ENCODE assay signal across 1 cellular context in the genomic region with DNA sequence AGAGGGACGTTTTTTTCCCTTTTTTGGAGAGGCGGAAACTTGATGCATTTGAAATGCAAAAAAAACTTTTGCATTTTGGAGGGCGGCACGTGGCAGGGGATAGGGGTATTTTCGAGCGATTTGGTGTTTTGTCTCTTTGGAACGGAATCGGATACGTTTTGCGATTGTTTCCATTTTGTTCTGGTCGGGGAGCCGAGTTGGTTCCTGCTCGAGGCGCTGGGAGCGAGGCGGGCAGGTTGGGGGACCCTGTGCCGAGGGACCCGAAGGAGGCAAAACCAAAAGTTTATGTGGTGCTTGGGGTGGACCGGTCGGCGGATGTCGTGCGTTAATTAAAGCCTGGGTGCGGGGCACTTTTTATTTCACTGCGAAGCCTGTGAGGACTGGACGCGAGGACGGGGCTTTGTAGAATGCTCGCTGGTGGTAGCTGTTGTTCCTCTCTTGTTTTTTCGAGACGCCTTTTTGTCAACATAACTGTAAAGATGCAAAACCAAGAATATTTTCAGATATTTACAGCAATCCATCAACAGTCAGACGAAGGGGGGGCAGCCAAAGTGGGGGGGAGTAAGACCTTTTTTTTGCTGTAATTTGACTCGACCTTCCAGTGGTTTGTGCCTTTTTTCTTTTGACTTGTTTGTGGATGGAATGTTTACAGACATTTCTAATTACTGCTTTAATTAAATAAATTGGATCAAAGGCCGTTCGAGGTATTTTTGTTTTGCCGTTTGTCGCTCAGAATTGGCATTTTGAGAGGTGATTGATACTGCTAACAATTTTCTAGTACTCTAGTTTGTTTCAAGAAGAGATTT.
TF ChIP-seq lines count a peak whose summit lies in the region.

No MANE protein-coding gene starts in this region.

TF ChIP-seq in HEK293, 187 proteins besides CTCF, POLR2A, EP300 and RAD21 (continued from another document):
- TF ChIP-seq ZNF501 (tag by site-specific recombination; IDR thresholded peaks at IDR 0.05) (no peak), ZNF561 (tag by site-specific recombination; IDR thresholded peaks at IDR 0.05; ENCODE audit: borderline replicate concordance) (no peak; the same call in 1 of the 2 replicates), ZNF184 (tag by site-specific recombination; IDR thresholded peaks at IDR 0.05) (no peak), ZNF2 (tag by site-specific recombination; IDR thresholded peaks at IDR 0.05) (peak; percentile 59; the same call in 1 of the 2 replicates), ZXDB (tag by site-specific recombination; IDR thresholded peaks at IDR 0.05) (no peak; the same call in 1 of the 2 replicates), ZNF629 (tag by site-specific recombination; IDR thresholded peaks at IDR 0.05) (no peak; the same call in 1 of the 2 replicates), ZNF169 (tag by site-specific recombination; IDR thresholded peaks at IDR 0.05) (no peak), ZBTB1 (tag by site-specific recombination; IDR thresholded peaks at IDR 0.05) (0 out of 2 replicates have a peak, but pooled peaks have one; percentile 50), ZNF585B (tag by site-specific recombination; IDR thresholded peaks at IDR 0.05) (no peak), ZNF221 (tag by site-specific recombination; IDR thresholded peaks at IDR 0.05; ENCODE audit: borderline replicate concordance) (no peak), ZNF391 (tag by site-specific recombination; IDR thresholded peaks at IDR 0.05; ENCODE audit: borderline replicate concordance, low read depth) (no peak; the same call in 1 of the 2 replicates), ZNF843 (tag by site-specific recombination; IDR thresholded peaks at IDR 0.05) (no peak), ZFHX2 (tag by site-specific recombination; conservative IDR thresholded peaks at IDR 0.05) (no peak), ZNF600 (tag by site-specific recombination; IDR thresholded peaks at IDR 0.05) (peak; percentile 91), ZNF133 (tag by site-specific recombination; IDR thresholded peaks at IDR 0.05) (no peak), OVOL3 (tag by site-specific recombination; IDR thresholded peaks at IDR 0.05) (no peak), HOXC10 (CRISPR knock-in tag; IDR thresholded peaks at IDR 0.05) (no peak), ZNF707 (tag by site-specific recombination; IDR thresholded peaks at IDR 0.05) (no peak), ZNF654 (tag by site-specific recombination; IDR thresholded peaks at IDR 0.05; ENCODE audit: low read depth) (no peak), MZF1 (tag by site-specific recombination; IDR thresholded peaks at IDR 0.05; ENCODE audit: borderline replicate concordance) (no peak), ZNF571 (tag by site-specific recombination; IDR thresholded peaks at IDR 0.05) (no peak), MYNN (tag by site-specific recombination; IDR thresholded peaks at IDR 0.05; ENCODE audit: borderline replicate concordance) (no peak)
- TF ChIP-seq, protein P1, sequence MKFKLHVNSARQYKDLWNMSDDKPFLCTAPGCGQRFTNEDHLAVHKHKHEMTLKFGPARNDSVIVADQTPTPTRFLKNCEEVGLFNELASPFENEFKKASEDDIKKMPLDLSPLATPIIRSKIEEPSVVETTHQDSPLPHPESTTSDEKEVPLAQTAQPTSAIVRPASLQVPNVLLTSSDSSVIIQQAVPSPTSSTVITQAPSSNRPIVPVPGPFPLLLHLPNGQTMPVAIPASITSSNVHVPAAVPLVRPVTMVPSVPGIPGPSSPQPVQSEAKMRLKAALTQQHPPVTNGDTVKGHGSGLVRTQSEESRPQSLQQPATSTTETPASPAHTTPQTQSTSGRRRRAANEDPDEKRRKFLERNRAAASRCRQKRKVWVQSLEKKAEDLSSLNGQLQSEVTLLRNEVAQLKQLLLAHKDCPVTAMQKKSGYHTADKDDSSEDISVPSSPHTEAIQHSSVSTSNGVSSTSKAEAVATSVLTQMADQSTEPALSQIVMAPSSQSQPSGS (tag by site-specific recombination; IDR thresholded peaks at IDR 0.05; ENCODE audit: low read depth) = no peak
- TF ChIP-seq, protein P2, sequence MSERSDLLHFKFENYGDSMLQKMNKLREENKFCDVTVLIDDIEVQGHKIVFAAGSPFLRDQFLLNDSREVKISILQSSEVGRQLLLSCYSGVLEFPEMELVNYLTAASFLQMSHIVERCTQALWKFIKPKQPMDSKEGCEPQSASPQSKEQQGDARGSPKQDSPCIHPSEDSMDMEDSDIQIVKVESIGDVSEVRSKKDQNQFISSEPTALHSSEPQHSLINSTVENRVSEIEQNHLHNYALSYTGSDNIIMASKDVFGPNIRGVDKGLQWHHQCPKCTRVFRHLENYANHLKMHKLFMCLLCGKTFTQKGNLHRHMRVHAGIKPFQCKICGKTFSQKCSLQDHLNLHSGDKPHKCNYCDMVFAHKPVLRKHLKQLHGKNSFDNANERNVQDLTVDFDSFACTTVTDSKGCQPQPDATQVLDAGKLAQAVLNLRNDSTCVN (tag by site-specific recombination; optimal IDR thresholded peaks at IDR 0.05) = no peak
- TF ChIP-seq, protein P3, sequence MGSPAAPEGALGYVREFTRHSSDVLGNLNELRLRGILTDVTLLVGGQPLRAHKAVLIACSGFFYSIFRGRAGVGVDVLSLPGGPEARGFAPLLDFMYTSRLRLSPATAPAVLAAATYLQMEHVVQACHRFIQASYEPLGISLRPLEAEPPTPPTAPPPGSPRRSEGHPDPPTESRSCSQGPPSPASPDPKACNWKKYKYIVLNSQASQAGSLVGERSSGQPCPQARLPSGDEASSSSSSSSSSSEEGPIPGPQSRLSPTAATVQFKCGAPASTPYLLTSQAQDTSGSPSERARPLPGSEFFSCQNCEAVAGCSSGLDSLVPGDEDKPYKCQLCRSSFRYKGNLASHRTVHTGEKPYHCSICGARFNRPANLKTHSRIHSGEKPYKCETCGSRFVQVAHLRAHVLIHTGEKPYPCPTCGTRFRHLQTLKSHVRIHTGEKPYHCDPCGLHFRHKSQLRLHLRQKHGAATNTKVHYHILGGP (tag by site-specific recombination; IDR thresholded peaks at IDR 0.05) = no peak
- TF ChIP-seq, protein P4, sequence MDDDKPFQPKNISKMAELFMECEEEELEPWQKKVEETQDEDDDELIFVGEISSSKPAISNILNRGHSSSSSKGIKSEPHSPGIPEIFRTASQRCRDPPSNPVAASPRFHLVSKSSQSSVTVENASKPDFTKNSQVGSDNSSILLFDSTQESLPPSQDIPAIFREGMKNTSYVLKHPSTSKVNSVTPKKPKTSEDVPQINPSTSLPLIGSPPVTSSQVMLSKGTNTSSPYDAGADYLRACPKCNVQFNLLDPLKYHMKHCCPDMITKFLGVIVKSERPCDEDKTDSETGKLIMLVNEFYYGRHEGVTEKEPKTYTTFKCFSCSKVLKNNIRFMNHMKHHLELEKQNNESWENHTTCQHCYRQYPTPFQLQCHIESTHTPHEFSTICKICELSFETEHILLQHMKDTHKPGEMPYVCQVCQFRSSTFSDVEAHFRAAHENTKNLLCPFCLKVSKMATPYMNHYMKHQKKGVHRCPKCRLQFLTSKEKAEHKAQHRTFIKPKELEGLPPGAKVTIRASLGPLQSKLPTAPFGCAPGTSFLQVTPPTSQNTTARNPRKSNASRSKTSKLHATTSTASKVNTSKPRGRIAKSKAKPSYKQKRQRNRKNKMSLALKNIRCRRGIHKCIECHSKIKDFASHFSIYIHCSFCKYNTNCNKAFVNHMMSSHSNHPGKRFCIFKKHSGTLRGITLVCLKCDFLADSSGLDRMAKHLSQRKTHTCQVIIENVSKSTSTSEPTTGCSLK (tag by site-specific recombination; IDR thresholded peaks at IDR 0.05) = no peak
- TF ChIP-seq, protein P5, sequence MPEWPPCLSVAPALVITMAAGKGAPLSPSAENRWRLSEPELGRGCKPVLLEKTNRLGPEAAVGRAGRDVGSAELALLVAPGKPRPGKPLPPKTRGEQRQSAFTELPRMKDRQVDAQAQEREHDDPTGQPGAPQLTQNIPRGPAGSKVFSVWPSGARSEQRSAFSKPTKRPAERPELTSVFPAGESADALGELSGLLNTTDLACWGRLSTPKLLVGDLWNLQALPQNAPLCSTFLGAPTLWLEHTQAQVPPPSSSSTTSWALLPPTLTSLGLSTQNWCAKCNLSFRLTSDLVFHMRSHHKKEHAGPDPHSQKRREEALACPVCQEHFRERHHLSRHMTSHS (tag by site-specific recombination; IDR thresholded peaks at IDR 0.05) = no peak
- TF ChIP-seq, protein P6, sequence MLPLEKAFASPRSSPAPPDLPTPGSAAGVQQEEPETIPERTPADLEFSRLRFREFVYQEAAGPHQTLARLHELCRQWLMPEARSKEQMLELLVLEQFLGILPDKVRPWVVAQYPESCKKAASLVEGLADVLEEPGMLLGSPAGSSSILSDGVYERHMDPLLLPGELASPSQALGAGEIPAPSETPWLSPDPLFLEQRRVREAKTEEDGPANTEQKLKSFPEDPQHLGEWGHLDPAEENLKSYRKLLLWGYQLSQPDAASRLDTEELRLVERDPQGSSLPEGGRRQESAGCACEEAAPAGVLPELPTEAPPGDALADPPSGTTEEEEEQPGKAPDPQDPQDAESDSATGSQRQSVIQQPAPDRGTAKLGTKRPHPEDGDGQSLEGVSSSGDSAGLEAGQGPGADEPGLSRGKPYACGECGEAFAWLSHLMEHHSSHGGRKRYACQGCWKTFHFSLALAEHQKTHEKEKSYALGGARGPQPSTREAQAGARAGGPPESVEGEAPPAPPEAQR (tag by site-specific recombination; IDR thresholded peaks at IDR 0.05) = no peak
- TF ChIP-seq, protein P7, sequence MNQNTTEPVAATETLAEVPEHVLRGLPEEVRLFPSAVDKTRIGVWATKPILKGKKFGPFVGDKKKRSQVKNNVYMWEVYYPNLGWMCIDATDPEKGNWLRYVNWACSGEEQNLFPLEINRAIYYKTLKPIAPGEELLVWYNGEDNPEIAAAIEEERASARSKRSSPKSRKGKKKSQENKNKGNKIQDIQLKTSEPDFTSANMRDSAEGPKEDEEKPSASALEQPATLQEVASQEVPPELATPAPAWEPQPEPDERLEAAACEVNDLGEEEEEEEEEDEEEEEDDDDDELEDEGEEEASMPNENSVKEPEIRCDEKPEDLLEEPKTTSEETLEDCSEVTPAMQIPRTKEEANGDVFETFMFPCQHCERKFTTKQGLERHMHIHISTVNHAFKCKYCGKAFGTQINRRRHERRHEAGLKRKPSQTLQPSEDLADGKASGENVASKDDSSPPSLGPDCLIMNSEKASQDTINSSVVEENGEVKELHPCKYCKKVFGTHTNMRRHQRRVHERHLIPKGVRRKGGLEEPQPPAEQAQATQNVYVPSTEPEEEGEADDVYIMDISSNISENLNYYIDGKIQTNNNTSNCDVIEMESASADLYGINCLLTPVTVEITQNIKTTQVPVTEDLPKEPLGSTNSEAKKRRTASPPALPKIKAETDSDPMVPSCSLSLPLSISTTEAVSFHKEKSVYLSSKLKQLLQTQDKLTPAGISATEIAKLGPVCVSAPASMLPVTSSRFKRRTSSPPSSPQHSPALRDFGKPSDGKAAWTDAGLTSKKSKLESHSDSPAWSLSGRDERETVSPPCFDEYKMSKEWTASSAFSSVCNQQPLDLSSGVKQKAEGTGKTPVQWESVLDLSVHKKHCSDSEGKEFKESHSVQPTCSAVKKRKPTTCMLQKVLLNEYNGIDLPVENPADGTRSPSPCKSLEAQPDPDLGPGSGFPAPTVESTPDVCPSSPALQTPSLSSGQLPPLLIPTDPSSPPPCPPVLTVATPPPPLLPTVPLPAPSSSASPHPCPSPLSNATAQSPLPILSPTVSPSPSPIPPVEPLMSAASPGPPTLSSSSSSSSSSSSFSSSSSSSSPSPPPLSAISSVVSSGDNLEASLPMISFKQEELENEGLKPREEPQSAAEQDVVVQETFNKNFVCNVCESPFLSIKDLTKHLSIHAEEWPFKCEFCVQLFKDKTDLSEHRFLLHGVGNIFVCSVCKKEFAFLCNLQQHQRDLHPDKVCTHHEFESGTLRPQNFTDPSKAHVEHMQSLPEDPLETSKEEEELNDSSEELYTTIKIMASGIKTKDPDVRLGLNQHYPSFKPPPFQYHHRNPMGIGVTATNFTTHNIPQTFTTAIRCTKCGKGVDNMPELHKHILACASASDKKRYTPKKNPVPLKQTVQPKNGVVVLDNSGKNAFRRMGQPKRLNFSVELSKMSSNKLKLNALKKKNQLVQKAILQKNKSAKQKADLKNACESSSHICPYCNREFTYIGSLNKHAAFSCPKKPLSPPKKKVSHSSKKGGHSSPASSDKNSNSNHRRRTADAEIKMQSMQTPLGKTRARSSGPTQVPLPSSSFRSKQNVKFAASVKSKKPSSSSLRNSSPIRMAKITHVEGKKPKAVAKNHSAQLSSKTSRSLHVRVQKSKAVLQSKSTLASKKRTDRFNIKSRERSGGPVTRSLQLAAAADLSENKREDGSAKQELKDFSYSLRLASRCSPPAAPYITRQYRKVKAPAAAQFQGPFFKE (tag by site-specific recombination; IDR thresholded peaks at IDR 0.05; ENCODE audit: borderline replicate concordance) = no peak
- TF ChIP-seq, protein P8, sequence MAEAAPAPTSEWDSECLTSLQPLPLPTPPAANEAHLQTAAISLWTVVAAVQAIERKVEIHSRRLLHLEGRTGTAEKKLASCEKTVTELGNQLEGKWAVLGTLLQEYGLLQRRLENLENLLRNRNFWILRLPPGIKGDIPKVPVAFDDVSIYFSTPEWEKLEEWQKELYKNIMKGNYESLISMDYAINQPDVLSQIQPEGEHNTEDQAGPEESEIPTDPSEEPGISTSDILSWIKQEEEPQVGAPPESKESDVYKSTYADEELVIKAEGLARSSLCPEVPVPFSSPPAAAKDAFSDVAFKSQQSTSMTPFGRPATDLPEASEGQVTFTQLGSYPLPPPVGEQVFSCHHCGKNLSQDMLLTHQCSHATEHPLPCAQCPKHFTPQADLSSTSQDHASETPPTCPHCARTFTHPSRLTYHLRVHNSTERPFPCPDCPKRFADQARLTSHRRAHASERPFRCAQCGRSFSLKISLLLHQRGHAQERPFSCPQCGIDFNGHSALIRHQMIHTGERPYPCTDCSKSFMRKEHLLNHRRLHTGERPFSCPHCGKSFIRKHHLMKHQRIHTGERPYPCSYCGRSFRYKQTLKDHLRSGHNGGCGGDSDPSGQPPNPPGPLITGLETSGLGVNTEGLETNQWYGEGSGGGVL (tag by site-specific recombination; IDR thresholded peaks at IDR 0.05) = no peak
TF ChIP-seq in HEK293: peak in this region for 22.
